ENCODE assay signal across 2 cellular contexts in genomic region chr1:2406451-2407041, GRCh38.
TF ChIP-seq lines count a peak whose summit lies in the region.

No MANE protein-coding gene starts in this region.

TF ChIP-seq in HCT116, 20 proteins besides CTCF, POLR2A, EP300 and RAD21 (continued from another document):
- TF ChIP-seq EZH2phosphoT487 (IDR thresholded peaks at IDR 0.05; ENCODE audit: borderline replicate concordance) = no peak
- no peak for TF ChIP-seq ELF1 (IDR thresholded peaks at IDR 0.05; ENCODE audit: borderline replicate concordance, low read depth)
- TF ChIP-seq SRF (IDR thresholded peaks at IDR 0.05; ENCODE audit: low read depth) = no peak
- TF ChIP-seq, protein P1, sequence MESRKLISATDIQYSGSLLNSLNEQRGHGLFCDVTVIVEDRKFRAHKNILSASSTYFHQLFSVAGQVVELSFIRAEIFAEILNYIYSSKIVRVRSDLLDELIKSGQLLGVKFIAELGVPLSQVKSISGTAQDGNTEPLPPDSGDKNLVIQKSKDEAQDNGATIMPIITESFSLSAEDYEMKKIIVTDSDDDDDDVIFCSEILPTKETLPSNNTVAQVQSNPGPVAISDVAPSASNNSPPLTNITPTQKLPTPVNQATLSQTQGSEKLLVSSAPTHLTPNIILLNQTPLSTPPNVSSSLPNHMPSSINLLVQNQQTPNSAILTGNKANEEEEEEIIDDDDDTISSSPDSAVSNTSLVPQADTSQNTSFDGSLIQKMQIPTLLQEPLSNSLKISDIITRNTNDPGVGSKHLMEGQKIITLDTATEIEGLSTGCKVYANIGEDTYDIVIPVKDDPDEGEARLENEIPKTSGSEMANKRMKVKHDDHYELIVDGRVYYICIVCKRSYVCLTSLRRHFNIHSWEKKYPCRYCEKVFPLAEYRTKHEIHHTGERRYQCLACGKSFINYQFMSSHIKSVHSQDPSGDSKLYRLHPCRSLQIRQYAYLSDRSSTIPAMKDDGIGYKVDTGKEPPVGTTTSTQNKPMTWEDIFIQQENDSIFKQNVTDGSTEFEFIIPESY (IDR thresholded peaks at IDR 0.05; ENCODE audit: extremely low read depth, insufficient replicate concordance, low read length) = no peak

TF ChIP-seq in SK-N-SH, 30 proteins besides CTCF, POLR2A, EP300 and RAD21 (continued from another document):
- TF ChIP-seq IRF3 (IDR thresholded peaks at IDR 0.05; ENCODE audit: low read depth, low read length) (no peak), GATA2 (CRISPR knock-in tag; IDR thresholded peaks at IDR 0.05) (no peak), TCF12 (IDR thresholded peaks at IDR 0.05) (no peak), SIN3A (IDR thresholded peaks at IDR 0.05; ENCODE audit: borderline replicate concordance, low read depth, low read length) (no peak), MEF2A (IDR thresholded peaks at IDR 0.05; ENCODE audit: borderline replicate concordance, low read depth) (no peak), TAF1 (IDR thresholded peaks at IDR 0.05; ENCODE audit: borderline replicate concordance, low read depth, low read length) (no peak), USF1 (IDR thresholded peaks at IDR 0.05; ENCODE audit: borderline replicate concordance, low read depth) (no peak), FOXM1 (IDR thresholded peaks at IDR 0.05; ENCODE audit: low read depth) (no peak), FOXJ3 (CRISPR knock-in tag; IDR thresholded peaks at IDR 0.05) (no peak), GABPA (IDR thresholded peaks at IDR 0.05; ENCODE audit: low read depth) (no peak), FOSL2 (IDR thresholded peaks at IDR 0.05; ENCODE audit: borderline replicate concordance, low read depth) (no peak), NFIC (IDR thresholded peaks at IDR 0.05; ENCODE audit: borderline replicate concordance) (no peak), JUND (IDR thresholded peaks at IDR 0.05) (no peak), RCOR1 (IDR thresholded peaks at IDR 0.05; ENCODE audit: low read length) (no peak)
- TF ChIP-seq, protein P1 (IDR thresholded peaks at IDR 0.05; ENCODE audit: borderline replicate concordance, low read depth) = no peak
